Comparison of ENCODE assay signal across 7 cellular contexts in the genomic region with DNA sequence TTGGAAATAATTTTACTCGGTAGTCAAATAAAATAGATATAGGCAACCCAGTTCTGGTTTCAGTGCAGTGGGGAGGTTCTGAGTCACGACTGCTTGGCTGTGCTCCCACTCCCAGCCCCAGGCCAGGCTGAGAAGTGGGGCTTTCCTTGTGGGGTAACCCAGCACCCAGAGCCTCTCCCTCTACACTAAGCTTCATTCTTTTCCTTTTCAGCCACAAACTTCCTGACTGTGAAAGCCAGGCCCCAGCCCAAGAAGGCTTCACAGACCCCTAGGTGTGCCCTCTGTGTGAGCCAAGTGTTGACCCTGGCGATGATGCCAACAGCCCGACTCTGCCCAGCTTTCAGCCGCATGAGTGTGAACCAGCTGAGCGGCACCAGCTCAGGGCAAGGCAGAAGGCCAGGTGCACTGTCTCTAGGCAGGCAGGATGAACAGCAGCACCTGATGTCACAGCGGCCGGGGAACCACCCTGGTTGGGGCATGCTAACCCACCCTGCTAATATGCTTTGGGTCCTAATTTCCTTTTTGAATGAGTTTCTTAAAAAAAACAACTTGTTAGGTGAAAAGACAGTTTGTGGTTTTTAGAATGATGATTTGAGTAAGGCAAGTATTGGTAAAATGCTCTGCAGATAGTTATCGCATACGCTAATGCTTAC. TPM values are rescaled to one million over a fixed set of nuclear protein-coding genes. Genes with fewer than 3 reads are reported as not detected.
DNase-seq lines count a peak whose midpoint lies in the region; ATAC-seq and TF ChIP-seq lines count a peak whose summit lies in the region.

No MANE protein-coding gene starts in this region.

- H3K4me3 ChIP-seq in lung, result no peak overlapping the region

- 32 to 36% methylated on average over 10 of the region's 10 CpGs for WGBS in lung, 2 donors

- no peaks in the 10 kb centered on the region for H3K9me3 ChIP-seq in lung (ENCODE audit: control insufficient read depth in 2 of 2, insufficient read depth in 1 of 2, low read length in 1 of 2)

- no peaks in the 10 kb centered on the region for H3K36me3 ChIP-seq in lung (ENCODE audit: control insufficient read depth in 2 of 2, insufficient read depth in 2 of 2, low read length in 2 of 2)

- no peaks in the 10 kb centered on the region for H3K27me3 ChIP-seq in lung (ENCODE audit: control insufficient read depth, insufficient read depth)

- peak; percentile 82 for ATAC-seq in HG03108 (IDR thresholded peaks at IDR 0.05; ENCODE audit: unreplicated experiment)
- ATAC-seq in lung (ENCODE audit: insufficient read depth, low FRiP score), result no peak

- no peak for TF ChIP-seq CTCF in lung (IDR thresholded peaks at IDR 0.05; ENCODE audit: control extremely low read depth, extremely low read depth)

- peaks cover 9 to 28% of the 10 kb centered on the region in 2 donors for H3K4me1 ChIP-seq in lung (ENCODE audit: control insufficient read depth in 2 of 2, insufficient read depth in 2 of 2, low read length in 2 of 2)

- DNase-seq in GM19238 (ENCODE audit: insufficient read length, low spot score), result peak; percentile 71
- peak; percentile 60 to 88 (median 72) for DNase-seq in T-helper 1 cell
- peak; percentile 19 for DNase-seq in amniotic stem cell (lab: John Stamatoyannopoulos, UW)
- no peak for DNase-seq in lung (ENCODE audit: low spot score)
- DNase-seq in stimulated activated CD8-positive, alpha-beta memory T cell treated with anti-CD3 and anti-CD28 coated beads, Interleukin-7, amount 100 ng/mL, for 24 hours (ENCODE audit: low read depth), result peak; percentile 57
- no peak for DNase-seq in SK-N-DZ (ENCODE audit: low spot score)

- peak overlapping the region; percentile 24 to 91 for H3K27ac ChIP-seq in lung (ENCODE audit: low read depth in 1 of 2, low read length in 1 of 2)

RNA-seq across cellular contexts. Expression of a gene that starts 42.2 kb away (rescaled TPM):
- total RNA-seq in lung, result 1 to 10 TPM; 3.6 to 5.7 TPM
- 1 to 10 TPM; 6.1 to 6.9 TPM for polyA plus RNA-seq in lung
- polyA plus RNA-seq in SK-N-DZ (2014; cell fraction: cytosol; rRNA removed), result 21.5 and 25.3 TPM in 2 replicates
- 9.7 and 13.3 TPM in 2 replicates for polyA plus RNA-seq in SK-N-DZ (2014; cell fraction: nucleus; rRNA removed)

RNA-seq across cellular contexts. Expression of a gene that starts 52.6 kb away (rescaled TPM):
- total RNA-seq in lung, result 100 to 1,000 TPM; 162 to 179 TPM
- 100 to 1,000 TPM in 1 of 2 donors, 10 to 100 TPM in 1; 46.8 to 104 TPM for polyA plus RNA-seq in lung
- 43.8 and 49.4 TPM in 2 replicates for polyA plus RNA-seq in SK-N-DZ (2014; cell fraction: cytosol; rRNA removed)
- polyA plus RNA-seq in SK-N-DZ (2014; cell fraction: nucleus; rRNA removed), result 45.8 and 57.4 TPM in 2 replicates

Comparison
In these comparisons a context has a peak if more than half of its experiments do, and no peak if none do; other contexts are left out.
1. DNase-seq: peak in GM19238 (single experiment), T-helper 1 cell (5 of 5), amniotic stem cell (single experiment) and stimulated activated CD8-positive, alpha-beta memory T cell treated with anti-CD3 and anti-CD28 coated beads, Interleukin-7, amount 100 ng/mL, for 24 hours (single experiment); none in lung (single experiment) and SK-N-DZ (single experiment).